2 cellular contexts compared by ENCODE assay signal in genomic region chr1:3012511-3013291, GRCh38.
TF ChIP-seq lines count a peak whose summit lies in the region.

No MANE protein-coding gene starts in this region.

TF ChIP-seq in SK-N-SH, 30 proteins besides CTCF, POLR2A, EP300 and RAD21 (continued from another document):
- TF ChIP-seq PBX3 (IDR thresholded peaks at IDR 0.05): no peak

TF ChIP-seq in GM12878, 131 proteins besides CTCF, POLR2A, EP300 and RAD21 (continued from another document):
- TF ChIP-seq ATF2 (IDR thresholded peaks at IDR 0.05; ENCODE audit: low read length): no peak
TF ChIP-seq in GM12878: peak in this region for 0.
